In genomic region chr2:84906900-84907714, GRCh38 we compare ENCODE assay signal across 8 cellular contexts. TPM values are rescaled to one million over a fixed set of nuclear protein-coding genes. Genes with fewer than 3 reads are reported as not detected.
A peak's percentile ranks its signal among the peaks of the same experiment; 100 is the strongest.
DNase-seq lines count a peak whose midpoint lies in the region; ATAC-seq and TF ChIP-seq lines count a peak whose summit lies in the region.

No MANE protein-coding gene starts in this region.

- H3K27me3 ChIP-seq in CD8-positive, alpha-beta memory T cell (ENCODE audit: insufficient read depth, low read length, poor library complexity, severe bottlenecking) = no peaks in the 10 kb centered on the region
- no peaks in the 10 kb centered on the region for H3K27me3 ChIP-seq in SK-N-SH (ENCODE audit: insufficient read depth)

- H3K27ac ChIP-seq in CD8-positive, alpha-beta memory T cell (ENCODE audit: low read depth, low read length) = peak overlapping the region; percentile 73
- H3K27ac ChIP-seq in SK-N-SH (ENCODE audit: low read depth in 2 of 2, low read length in 1 of 2) = peak overlapping the region; percentile 80 to 81

- TF ChIP-seq RAD21 in SK-N-SH (IDR thresholded peaks at IDR 0.05; ENCODE audit: low read length) = no peak

- H3K9me2 ChIP-seq in SK-N-SH = no peaks in the 10 kb centered on the region

- DNase-seq in CD8-positive, alpha-beta memory T cell = peak; percentile 53 to 80 (median 76)
- DNase-seq in SK-N-SH (peak; percentile 70), iPS DF 19.7 (ENCODE audit: low read depth, low spot score) (peak; percentile 47), retina (peak; percentile 65), cerebellar nuclear complex (lab: John Stamatoyannopoulos, UW) (no peak)

- peak overlapping the region; percentile 98 for H3K9ac ChIP-seq in SK-N-SH

- H3K4me3 Mint-ChIP-seq in CD8-positive, alpha-beta memory T cell = peak overlapping the region; percentile 91 to 97 (median 96)
- H3K4me3 Mint-ChIP-seq in brain = peak overlapping the region; percentile 87 to 91 (median 89)

- no peaks in the 10 kb centered on the region for H3K36me3 ChIP-seq in CD8-positive, alpha-beta memory T cell (ENCODE audit: insufficient read depth, low read length)
- H3K36me3 ChIP-seq in SK-N-SH (replicated peaks in 1 of 2; ENCODE audit: control insufficient read depth in 1 of 2, insufficient read depth in 2 of 2, low read length in 1 of 2) = peaks cover 0 to 20% of the 10 kb centered on the region in 2 experiments

- peaks cover 32% of the 10 kb centered on the region for H3K4me1 ChIP-seq in CD8-positive, alpha-beta memory T cell (ENCODE audit: insufficient read depth, low read length)
- peaks cover 0 to 4% of the 10 kb centered on the region in 2 experiments; a peak in 1 of 4 replicates for H3K4me1 ChIP-seq in SK-N-SH (ENCODE audit: control insufficient read depth in 1 of 2, insufficient read depth in 2 of 2, low read depth in 1 of 2, low read length in 1 of 2)

- no peak overlapping the region for H2AFZ ChIP-seq in SK-N-SH (ENCODE audit: low read depth)

- H3K27me3 Mint-ChIP-seq in CD8-positive, alpha-beta memory T cell = peaks cover 0 to 5% of the 10 kb centered on the region in 2 donors
- peaks cover 10% of the 10 kb centered on the region for H3K27me3 Mint-ChIP-seq in brain

- WGBS in SK-N-SH (ENCODE audit: low lambda C conversion rate) = 16% methylated on average over 15 of the region's 15 CpGs

- TF ChIP-seq CTCF in SK-N-SH (IDR thresholded peaks at IDR 0.05) = no peak
- no peak for TF ChIP-seq CTCF in brain (conservative IDR thresholded peaks at IDR 0.05)

- CTCF ChIA-PET in CD8-positive, alpha-beta memory T cell (lab: Charles Lee) = interaction anchor here (0.9 to 7.6 kb wide), 10 partner anchors 9 to 386 kb away, joined by 3 to 66 read pairs (median 6); partner anchors contain the start of gene TRABD2A
- CTCF ChIA-PET in SK-N-SH (lab: Yijun Ruan, JAX) = interaction anchor here (0.6 to 3.7 kb wide), 6 partner anchors 12 to 307 kb away, joined by 3 to 36 read pairs (median 4); no protein-coding TSS in a partner anchor

- peaks cover 25% of the 10 kb centered on the region for H4K20me1 ChIP-seq in SK-N-SH (ENCODE audit: insufficient read depth)

- peak; percentile 54 for TF ChIP-seq POLR2A in GM19193 (IDR thresholded peaks at IDR 0.05; ENCODE audit: extremely low read depth, insufficient read depth, insufficient read length)

- peaks cover 6% of the 10 kb centered on the region for H3K9me3 ChIP-seq in CD8-positive, alpha-beta memory T cell (ENCODE audit: low read length)
- H3K9me3 ChIP-seq in SK-N-SH = no peaks in the 10 kb centered on the region

- H3K9me3 Mint-ChIP-seq in CD8-positive, alpha-beta memory T cell = peaks cover 0 to 12% (median 8%) of the 10 kb centered on the region in 5 donors
- peaks cover 0 to 13% (median 4%) of the 10 kb centered on the region in 5 experiments for H3K9me3 Mint-ChIP-seq in brain

- peak overlapping the region; percentile 89 for H3K4me2 ChIP-seq in SK-N-SH

- POLR2A ChIA-PET in CD8-positive, alpha-beta memory T cell (lab: Charles Lee) = interaction anchor here (0.5 to 4.7 kb wide), 19 partner anchors 9 to 670 kb away, joined by 3 to 65 read pairs (median 5); partner anchors contain the start of genes DNAH6, KCMF1, TRABD2A and VAMP8
- POLR2A ChIA-PET in SK-N-SH (lab: Yijun Ruan, JAX) = interaction anchor here (0.7 to 2.6 kb wide), 2 partner anchors 53 to 62 kb away, joined by 4 to 8 read pairs; no protein-coding TSS in a partner anchor

- no peak for TF ChIP-seq EP300 in SK-N-SH (IDR thresholded peaks at IDR 0.05; ENCODE audit: borderline replicate concordance in 1 of 2, low read depth in 1 of 2, low read length in 1 of 2)

- peaks cover 27% of the 10 kb centered on the region for H3K79me2 ChIP-seq in SK-N-SH (ENCODE audit: insufficient read depth)

- H3K4me1 Mint-ChIP-seq in CD8-positive, alpha-beta memory T cell = peaks cover 48 to 60% (median 59%) of the 10 kb centered on the region in 3 donors
- H3K4me1 Mint-ChIP-seq in brain = peaks cover 37% of the 10 kb centered on the region

- H3F3A ChIP-seq in SK-N-SH (replicated peaks; ENCODE audit: insufficient read depth) = peaks cover 50% of the 10 kb centered on the region

- H3K27ac Mint-ChIP-seq in CD8-positive, alpha-beta memory T cell = peak overlapping the region; percentile 87 to 97 (median 94)
- H3K27ac Mint-ChIP-seq in brain = peak overlapping the region; percentile 89 to 96 (median 92)

- H3K4me3 ChIP-seq in CD8-positive, alpha-beta memory T cell (ENCODE audit: low read length) = peak overlapping the region; percentile 92
- peak overlapping the region; percentile 77 to 88 for H3K4me3 ChIP-seq in SK-N-SH (ENCODE audit: low read depth in 2 of 2, low read length in 1 of 2)

- H3K36me3 Mint-ChIP-seq in CD8-positive, alpha-beta memory T cell = peaks cover 6 to 18% (median 17%) of the 10 kb centered on the region in 3 donors
- peaks cover 42% of the 10 kb centered on the region for H3K36me3 Mint-ChIP-seq in brain

- ATAC-seq in HG03565 (IDR thresholded peaks at IDR 0.05; ENCODE audit: unreplicated experiment) = peak; percentile 30

TF ChIP-seq in SK-N-SH, 30 proteins besides CTCF, POLR2A, EP300 and RAD21 (continues in another document):
- no peak for TF ChIP-seq JUND (IDR thresholded peaks at IDR 0.05)
- peak; percentile 76 for TF ChIP-seq POLR2AphosphoS5 (IDR thresholded peaks at IDR 0.05; ENCODE audit: low read depth, low read length)
- TF ChIP-seq FOXM1 (IDR thresholded peaks at IDR 0.05; ENCODE audit: low read depth) = no peak
- TF ChIP-seq, protein P1, sequence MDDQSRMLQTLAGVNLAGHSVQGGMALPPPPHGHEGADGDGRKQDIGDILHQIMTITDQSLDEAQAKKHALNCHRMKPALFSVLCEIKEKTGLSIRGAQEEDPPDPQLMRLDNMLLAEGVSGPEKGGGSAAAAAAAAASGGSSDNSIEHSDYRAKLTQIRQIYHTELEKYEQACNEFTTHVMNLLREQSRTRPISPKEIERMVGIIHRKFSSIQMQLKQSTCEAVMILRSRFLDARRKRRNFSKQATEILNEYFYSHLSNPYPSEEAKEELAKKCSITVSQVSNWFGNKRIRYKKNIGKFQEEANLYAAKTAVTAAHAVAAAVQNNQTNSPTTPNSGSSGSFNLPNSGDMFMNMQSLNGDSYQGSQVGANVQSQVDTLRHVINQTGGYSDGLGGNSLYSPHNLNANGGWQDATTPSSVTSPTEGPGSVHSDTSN (IDR thresholded peaks at IDR 0.05) = peak; percentile 41
- TF ChIP-seq REST (IDR thresholded peaks at IDR 0.05; ENCODE audit: low read depth, low read length) = no peak
- no peak for TF ChIP-seq TCF12 (IDR thresholded peaks at IDR 0.05)
- no peak for TF ChIP-seq NRF1 (IDR thresholded peaks at IDR 0.05; ENCODE audit: low read depth, low read length)
- TF ChIP-seq IRF3 (IDR thresholded peaks at IDR 0.05; ENCODE audit: low read depth, low read length) = no peak
- no peak for TF ChIP-seq RCOR1 (IDR thresholded peaks at IDR 0.05; ENCODE audit: low read length)
- no peak for TF ChIP-seq FOXJ3 (CRISPR knock-in tag; IDR thresholded peaks at IDR 0.05)
- no peak for TF ChIP-seq MEF2A (IDR thresholded peaks at IDR 0.05; ENCODE audit: borderline replicate concordance, low read depth)
- no peak for TF ChIP-seq NFIC (IDR thresholded peaks at IDR 0.05; ENCODE audit: borderline replicate concordance)
- TF ChIP-seq TAF1 (IDR thresholded peaks at IDR 0.05; ENCODE audit: borderline replicate concordance, low read depth, low read length) = peak; percentile 44
- no peak for TF ChIP-seq TEAD4 (IDR thresholded peaks at IDR 0.05; ENCODE audit: borderline replicate concordance, insufficient read depth)

RNA-seq across cellular contexts. Expression of gene TMSB10, which starts 1.7 kb away (rescaled TPM):
- 1,000 to 10,000 TPM; 1,121 to 1,125 TPM for total RNA-seq in CD8-positive, alpha-beta memory T cell
- polyA plus RNA-seq in CD8-positive, alpha-beta memory T cell = 4,836 TPM
- polyA plus RNA-seq in SK-N-SH (2012; rRNA removed) = 3,924 and 7,920 TPM in 2 replicates
- polyA plus RNA-seq in SK-N-SH (2012; cell fraction: cytosol; rRNA removed) = 5,618 and 8,173 TPM in 2 replicates
- 1,784 and 3,464 TPM in 2 replicates for polyA plus RNA-seq in SK-N-SH (2012; cell fraction: nucleus; rRNA removed)
- 4,172 TPM for polyA plus RNA-seq in brain (ENCODE audit: insufficient read depth, low read depth, low replicate concordance)

RNA-seq across cellular contexts. Expression of gene TRABD2A, which starts 26.2 kb away (rescaled TPM):
- 10 to 100 TPM; 20.3 to 20.8 TPM for total RNA-seq in CD8-positive, alpha-beta memory T cell
- polyA plus RNA-seq in CD8-positive, alpha-beta memory T cell = 36.6 TPM
- polyA plus RNA-seq in SK-N-SH (2012; rRNA removed) (3.0 and 3.8 TPM in 2 replicates), brain (ENCODE audit: insufficient read depth, low read depth, low replicate concordance) (0.90 TPM)
- 2.4 and 3.6 TPM in 2 replicates for polyA plus RNA-seq in SK-N-SH (2012; cell fraction: cytosol; rRNA removed)
- 2.2 TPM in 2 replicates for polyA plus RNA-seq in SK-N-SH (2012; cell fraction: nucleus; rRNA removed)

Comparison
In these comparisons a context has a peak if more than half of its experiments do, and no peak if none do; other contexts are left out.
1. DNase-seq: peak in CD8-positive, alpha-beta memory T cell (5 of 5), SK-N-SH (single experiment), iPS DF 19.7 (single experiment) and retina (single experiment); none in cerebellar nuclear complex (0 of 2).